In the genomic region with DNA sequence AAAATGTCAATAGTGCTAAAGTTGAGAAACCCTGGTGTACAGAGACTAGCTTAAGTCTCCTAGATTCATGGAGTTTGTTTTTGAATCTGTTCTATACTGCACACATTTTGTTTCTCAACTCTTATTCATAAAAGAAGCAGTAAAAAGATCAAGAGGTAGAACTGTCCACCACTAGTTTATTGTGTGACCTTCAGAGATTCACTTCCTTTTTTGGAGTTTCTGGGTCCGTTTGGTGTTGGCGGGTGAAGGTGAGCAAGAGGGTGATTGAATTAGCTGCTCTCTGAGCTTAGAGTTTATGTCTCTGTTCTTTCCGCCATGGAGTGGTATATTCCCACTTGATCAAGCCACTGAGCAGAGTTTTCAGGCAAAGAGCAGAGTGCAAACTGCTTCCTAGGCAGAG, we compare ENCODE assay signal across 14 cellular contexts. TPM values are rescaled to one million over a fixed set of nuclear protein-coding genes. Genes with fewer than 3 reads are reported as not detected.
"Had no signal": no experiment of that assay in that cellular context is flagged by ENCODE, and none has a peak within 500 bp of the region (broad histone marks: within the 10 kb centered on the region; RNA-seq: fewer than 3 reads in every experiment).

No MANE protein-coding gene starts in this region.

- H3K27ac ChIP-seq: cardiac muscle cell, ovary, tibial artery, uterus had no signal

- H3K4me3 Mint-ChIP-seq: activated CD8-positive, alpha-beta T cell treated with anti-CD3 and anti-CD28 coated beads for 36 hours; naive B cell had no signal

- H3K9me3 Mint-ChIP-seq: activated CD8-positive, alpha-beta T cell treated with anti-CD3 and anti-CD28 coated beads for 36 hours had no signal

- H3K27me3 ChIP-seq: cardiac muscle cell, ovary, tibial artery, uterus had no signal

- H3K27me3 Mint-ChIP-seq: activated CD8-positive, alpha-beta T cell treated with anti-CD3 and anti-CD28 coated beads for 36 hours; naive B cell had no signal

- H3K9me3 ChIP-seq: ovary, tibial artery, uterus had no signal

- H3K4me1 Mint-ChIP-seq: naive B cell had no signal

- ATAC-seq: activated CD8-positive, alpha-beta T cell treated with anti-CD3 and anti-CD28 coated beads for 36 hours; activated naive CD4-positive, alpha-beta T cell treated with anti-CD3 and anti-CD28 coated beads, Interleukin-2, amount 50 U/mL, for 72 hours; left lobe of liver had no signal

- H3K36me3 ChIP-seq: cardiac muscle cell, ovary, tibial artery, uterus had no signal

- H3K36me3 Mint-ChIP-seq: activated naive CD4-positive, alpha-beta T cell treated with anti-CD3 and anti-CD28 coated beads, Interleukin-2, amount 50 U/mL, for 72 hours; naive B cell had no signal

- H3K4me3 ChIP-seq: cardiac muscle cell, ovary, tibial artery, uterus had no signal

- H3K27ac Mint-ChIP-seq: activated CD8-positive, alpha-beta T cell treated with anti-CD3 and anti-CD28 coated beads for 36 hours; activated naive CD4-positive, alpha-beta T cell treated with anti-CD3 and anti-CD28 coated beads, Interleukin-2, amount 50 U/mL, for 72 hours had no signal

- H3K4me1 ChIP-seq: tibial artery, uterus had no signal

- DNase-seq: activated CD4-positive, alpha-beta T cell treated with anti-CD3 and anti-CD28 coated beads for 48 hours; activated CD8-positive, alpha-beta T cell treated with anti-CD3 and anti-CD28 coated beads for 36 hours; activated gamma-delta T cell; activated T-cell treated with anti-CD3 and anti-CD28 coated beads, Interleukin-2, amount 50 U/mL, for 48 hours; mammary epithelial cell; naive B cell; ovary; stimulated activated CD4-positive, alpha-beta T cell treated with anti-CD3 and anti-CD28 coated beads, Interleukin-12 subunit alpha, Interleukin-12 subunit beta, amount 100 ng/mL, for 4 hours; stimulated activated CD4-positive, alpha-beta T cell treated with anti-CD3 and anti-CD28 coated beads, Interleukin-2, amount 100 ng/mL, for 24 hours; tibial artery had no signal

RNA-seq across cellular contexts. Expression of a gene that starts 21.4 kb away (rescaled TPM):
- total RNA-seq: activated CD8-positive, alpha-beta T cell treated with anti-CD3 and anti-CD28 coated beads for 36 hours; activated naive CD4-positive, alpha-beta T cell treated with anti-CD3 and anti-CD28 coated beads, Interleukin-2, amount 50 U/mL, for 72 hours; left lobe of liver had no signal
